Comparison of ENCODE assay signal across 22 cellular contexts in the genomic region with DNA sequence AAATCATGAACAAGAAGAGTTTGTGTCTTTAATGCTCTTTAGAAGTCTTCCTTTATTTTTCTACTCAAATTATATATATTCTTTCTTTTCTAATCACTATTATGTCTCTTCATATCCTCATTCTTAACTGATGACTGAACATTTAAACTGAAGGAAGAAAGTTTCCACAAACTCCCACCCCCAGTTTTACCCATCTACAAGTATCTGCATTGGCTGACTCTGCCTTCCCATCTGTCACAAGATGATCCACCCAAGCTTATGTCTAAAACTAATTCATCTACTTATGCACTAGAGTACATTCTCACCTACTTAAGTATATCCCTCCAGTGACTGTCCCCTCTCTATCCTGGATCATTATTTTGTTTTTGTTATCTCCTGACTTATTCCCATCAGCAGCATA.
"Had no signal": no experiment of that assay in that cellular context is flagged by ENCODE, and none has a peak within 500 bp of the region (broad histone marks: within the 10 kb centered on the region; RNA-seq: fewer than 3 reads in every experiment).

No MANE protein-coding gene starts in this region.

- H3K9ac ChIP-seq: neural progenitor cell had no signal

- DNase-seq: activated CD4-positive, alpha-beta T cell treated with anti-CD3 and anti-CD28 coated beads, Interleukin-2, amount 10 ng/mL, durations not matched to agents 7 days and 5 days; activated CD4-positive, CD25-positive, alpha-beta regulatory T cell treated with anti-CD3 and anti-CD28 coated beads, Interleukin-2, amount 50 U/mL, for 72 hours; activated CD8-positive, alpha-beta memory T cell treated with anti-CD3 and anti-CD28 coated beads, Interleukin-2, amount 10 ng/mL, durations not matched to agents 7 days and 5 days; activated CD8-positive, alpha-beta T cell treated with anti-CD3 and anti-CD28 coated beads for 36 hours; activated effector memory CD4-positive, alpha-beta T cell treated with anti-CD3 and anti-CD28 coated beads, Interleukin-2, amount 50 U/mL, for 16 hours; activated naive CD4-positive, alpha-beta T cell treated with anti-CD3 and anti-CD28 coated beads, Interleukin-2, amount 10 ng/mL, durations not matched to agents 7 days and 5 days; activated T-cell treated with anti-CD3 and anti-CD28 coated beads for 4 hours; caudate nucleus; dorsolateral prefrontal cortex; gastrocnemius medialis; hypothalamus; islet precursor cell; lower lobe of right lung; naive thymus-derived CD4-positive, alpha-beta T cell; sigmoid colon; stimulated activated CD4-positive, alpha-beta T cell treated with anti-CD3 and anti-CD28 coated beads, Interleukin-4, amount 100 ng/mL, for 24 hours; stimulated activated naive CD4-positive, alpha-beta T cell treated with Interleukin-2 at 50 U/mL for 16 hours; upper lobe of left lung had no signal

- H3K27me3 ChIP-seq: dorsolateral prefrontal cortex, esophagus muscularis mucosa, gastrocnemius medialis, neural progenitor cell, sigmoid colon, upper lobe of left lung had no signal

- H2AFZ ChIP-seq: neural progenitor cell had no signal

- H3K4me3 ChIP-seq: dorsolateral prefrontal cortex, esophagus muscularis mucosa, gastrocnemius medialis, lower lobe of right lung, neural progenitor cell, sigmoid colon, thoracic aorta, upper lobe of left lung had no signal

- H3K9me3 ChIP-seq: gastrocnemius medialis, lower lobe of right lung, sigmoid colon, thoracic aorta, upper lobe of left lung had no signal

- H3K4me1 ChIP-seq: esophagus muscularis mucosa, lower lobe of right lung, neural progenitor cell, sigmoid colon, upper lobe of left lung had no signal

- H3K27ac ChIP-seq: dorsolateral prefrontal cortex, esophagus muscularis mucosa, gastrocnemius medialis, lower lobe of right lung, neural progenitor cell, sigmoid colon, thoracic aorta, upper lobe of left lung, VCaP had no signal

- ATAC-seq: activated CD8-positive, alpha-beta memory T cell treated with anti-CD3 and anti-CD28 coated beads, Interleukin-2, amount 10 ng/mL, durations not matched to agents 7 days and 5 days; activated CD8-positive, alpha-beta T cell treated with anti-CD3 and anti-CD28 coated beads for 36 hours; gastrocnemius medialis; lower lobe of right lung; naive thymus-derived CD4-positive, alpha-beta T cell had no signal

- H3K4me2 ChIP-seq: neural progenitor cell had no signal

- H3K36me3 ChIP-seq: esophagus muscularis mucosa, gastrocnemius medialis, lower lobe of right lung, neural progenitor cell, sigmoid colon, thoracic aorta, upper lobe of left lung had no signal
